Comparison of ENCODE assay signal across 1 cellular context in the genomic region with DNA sequence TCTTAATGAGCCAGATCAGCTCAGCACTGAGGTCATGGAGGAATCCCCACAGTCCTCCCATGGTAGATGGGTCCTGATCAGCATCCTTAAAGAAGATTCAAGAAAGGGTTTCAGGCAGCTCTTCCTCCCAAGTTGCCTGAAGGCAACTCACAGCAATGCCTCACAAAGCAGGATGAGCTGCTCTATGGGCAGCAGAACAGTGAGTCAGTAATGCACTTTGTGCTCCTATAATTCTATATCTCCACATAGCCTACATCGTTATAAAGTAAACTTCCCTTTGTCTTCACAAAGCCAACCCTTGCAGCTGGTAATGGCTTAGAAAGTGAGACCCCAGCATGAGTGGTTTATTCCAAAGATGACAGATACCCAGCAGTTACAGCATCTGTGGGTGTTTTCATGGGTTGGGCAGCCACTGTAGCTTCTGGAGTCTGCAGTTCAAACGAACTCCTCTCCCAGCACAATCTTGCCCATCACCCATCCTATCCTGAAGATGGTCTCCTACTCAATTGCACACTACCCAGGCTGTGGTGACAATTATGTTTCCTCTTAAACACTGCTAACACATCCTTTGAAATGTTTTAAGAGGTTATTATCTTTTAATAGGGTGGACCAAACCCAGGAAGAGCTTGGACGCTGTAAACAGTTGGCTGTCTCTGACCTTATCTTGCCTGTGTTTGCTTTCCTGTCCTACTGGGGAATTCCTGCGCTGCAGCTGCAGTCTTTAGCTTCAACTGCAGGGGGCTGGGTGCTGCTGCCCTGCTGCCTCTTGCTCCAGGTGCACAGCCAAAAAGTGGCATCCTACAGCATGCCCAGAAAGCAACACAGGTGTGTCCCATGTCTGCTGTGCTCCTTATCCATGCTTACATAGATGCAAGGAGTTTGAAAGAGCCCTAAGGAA.
A peak's percentile ranks its signal among the peaks of the same experiment; 100 is the strongest.
TF ChIP-seq lines count a peak whose summit lies in the region.

No MANE protein-coding gene starts in this region.

TF ChIP-seq in K562, 482 proteins besides CTCF, POLR2A, EP300 and RAD21:
- 0 out of 2 replicates have a peak, but pooled peaks have one; percentile 45 for TF ChIP-seq ZKSCAN8 (CRISPR knock-in tag; IDR thresholded peaks at IDR 0.05)
